8 cellular contexts compared by ENCODE assay signal in genomic region chr3:195908439-195909293, GRCh38. TPM values are rescaled to one million over a fixed set of nuclear protein-coding genes. Genes with fewer than 3 reads are reported as not detected.
DNase-seq lines count a peak whose midpoint lies in the region; ATAC-seq and TF ChIP-seq lines count a peak whose summit lies in the region.

Gene TNK2 (minus strand): TSS chr3:195908551. CDS start chr3:195888588, 19,963 bp downstream.

- no peak for DNase-seq in BJ (ENCODE audit: low read depth)
- DNase-seq in HT1080 (ENCODE audit: low read depth) = no peak
- peak; percentile 22 to 24 for DNase-seq in activated CD4-positive, alpha-beta T cell treated with anti-CD3 and anti-CD28 coated beads, Interleukin-2, amount 50 U/mL, for 4 hours
- peak; percentile 44 to 54 (median 48) for DNase-seq in effector memory CD8-positive, alpha-beta T cell
- no peak for DNase-seq in mucosa of gallbladder (ENCODE audit: low spot score)
- no peak for DNase-seq in testis
- DNase-seq in LoVo (ENCODE audit: low spot score) = no peak

- no peak within 1 kb of the TSS for H3K27ac ChIP-seq in testis

- CTCF ChIA-PET in BJ (lab: Yijun Ruan, JAX) = interaction anchor here (1.0 to 4.0 kb wide), 7 partner anchors 11 to 58 kb away, joined by 3 to 32 read pairs (median 6); no protein-coding TSS in a partner anchor

- no peaks in the 10 kb centered on the region for H3K27me3 ChIP-seq in BJ (ENCODE audit: control insufficient read depth, insufficient read depth, low read length)
- no peaks in the 10 kb centered on the region for H3K27me3 ChIP-seq in testis

- POLR2A ChIA-PET in BJ (lab: Charles Lee) = interaction anchor here (0.6 kb wide), 1 partner anchor 12 kb away, joined by 3 read pairs; no protein-coding TSS in a partner anchor

- H3K36me3 Mint-ChIP-seq in effector memory CD8-positive, alpha-beta T cell (ENCODE audit: insufficient read depth) = peaks cover 43% of the 10 kb centered on the region

- H3K27ac Mint-ChIP-seq in effector memory CD8-positive, alpha-beta T cell = peak within 1 kb of the TSS; percentile 99

- no peaks in the 10 kb centered on the region for H3K9me3 ChIP-seq in testis

- 0 to 1% methylated on average over 28 to 50 of the region's 83 CpGs for WGBS in testis, 2 donors

- no peaks in the 10 kb centered on the region for H3K27me3 Mint-ChIP-seq in effector memory CD8-positive, alpha-beta T cell

- H3K9me3 Mint-ChIP-seq in effector memory CD8-positive, alpha-beta T cell = no peaks in the 10 kb centered on the region

- H3K4me3 Mint-ChIP-seq in effector memory CD8-positive, alpha-beta T cell = peak within 1 kb of the TSS; percentile 93 to 94

- TF ChIP-seq POLR2A in testis (IDR thresholded peaks at IDR 0.05) = no peak

- H3K36me3 ChIP-seq in BJ (ENCODE audit: control insufficient read depth, insufficient read depth, low read length) = no peaks in the 10 kb centered on the region
- no peaks in the 10 kb centered on the region for H3K36me3 ChIP-seq in testis (ENCODE audit: low read depth, missing control alignments)

- peak; percentile 2 for ATAC-seq in GM19463 (IDR thresholded peaks at IDR 0.05; ENCODE audit: unreplicated experiment)
- no peak for ATAC-seq in effector memory CD8-positive, alpha-beta T cell (replicated peaks)

- H3K4me1 ChIP-seq in testis = peaks cover 21% of the 10 kb centered on the region

- H3K4me3 ChIP-seq in BJ (ENCODE audit: low read depth, low read length) = peak within 1 kb of the TSS; percentile 59
- peak within 1 kb of the TSS; percentile 66 to 75 for H3K4me3 ChIP-seq in testis

- TF ChIP-seq CTCF in BJ (IDR thresholded peaks at IDR 0.05; ENCODE audit: insufficient read depth, low read depth, low read length) = no peak
- TF ChIP-seq CTCF in testis (IDR thresholded peaks at IDR 0.05) = no peak

- peaks cover 29 to 43% of the 10 kb centered on the region in 2 donors for H3K4me1 Mint-ChIP-seq in effector memory CD8-positive, alpha-beta T cell (ENCODE audit: low read depth in 2 of 2)

- intact Hi-C loops in testis (cut with DNase I; ENCODE audit: low total_unique reads) = no loop called here

RNA-seq across cellular contexts. Expression of gene TNK2, which starts in this region (rescaled TPM):
- 4.5 and 6.3 TPM in 2 replicates for polyA plus RNA-seq in BJ (2011; rRNA removed)
- 7.9 and 8.6 TPM in 2 replicates for polyA minus RNA-seq in BJ (2011; rRNA and poly(A)+ RNA removed)
- total RNA-seq in HT1080 (2014; rRNA removed; shearing (Covaris generic)) = 31.7 and 33.3 TPM in 2 replicates
- polyA plus RNA-seq in HT1080 (2015; cell fraction: cytosol; rRNA removed) = 23.3 and 25.5 TPM in 2 replicates
- polyA plus RNA-seq in HT1080 (2015; cell fraction: nucleus; rRNA removed) = 114 and 124 TPM in 2 replicates
- total RNA-seq in mucosa of gallbladder = 47.3 TPM
- total RNA-seq in testis = 10 to 100 TPM; 71.4 to 71.6 TPM
- 43.9 TPM for polyA plus RNA-seq in testis (ENCODE audit: insufficient read depth, low read depth, low replicate concordance)

Comparison
In these comparisons a context has a peak if more than half of its experiments do, and no peak if none do; other contexts are left out.
1. DNase-seq: peak in activated CD4-positive, alpha-beta T cell treated with anti-CD3 and anti-CD28 coated beads, Interleukin-2, amount 50 U/mL, for 4 hours (2 of 2) and effector memory CD8-positive, alpha-beta T cell (3 of 3); none in BJ (single experiment), HT1080 (single experiment), mucosa of gallbladder (single experiment), testis (single experiment) and LoVo (single experiment).